8 cellular contexts compared by ENCODE assay signal in genomic region chr10:101569838-101570763, GRCh38. TPM values are rescaled to one million over a fixed set of nuclear protein-coding genes. Genes with fewer than 3 reads are reported as not detected.
DNase-seq lines count a peak whose midpoint lies in the region; ATAC-seq and TF ChIP-seq lines count a peak whose summit lies in the region.

No MANE protein-coding gene starts in this region.

- H3K4me3 Mint-ChIP-seq in H9 (peak overlapping the region; percentile 68 to 83), immature natural killer cell (peak overlapping the region; percentile 53 to 75 (median 59))

- no peaks in the 10 kb centered on the region; a peak in 1 of 7 replicates for H3K36me3 Mint-ChIP-seq in H9 (ENCODE audit: insufficient read depth in 1 of 3, low read depth in 3 of 3)
- H3K36me3 Mint-ChIP-seq in immature natural killer cell: peaks cover 0 to 3% (median 0%) of the 10 kb centered on the region in 3 donors

- H2BK120ac ChIP-seq in H9 (ENCODE audit: low read depth, low read length, poor library complexity, severe bottlenecking): no peak overlapping the region

- H3K23ac ChIP-seq in H9 (ENCODE audit: insufficient read length, low read depth, low read length): no peak overlapping the region

- H3K9ac ChIP-seq in H9 (ENCODE audit: extremely low read depth, insufficient read length, low read length): no peak overlapping the region

- no peak overlapping the region for H2AK5ac ChIP-seq in H9 (ENCODE audit: insufficient read length, low read length)

- H4K5ac ChIP-seq in H9 (ENCODE audit: insufficient read length, low read depth, low read length): no peak overlapping the region

- no peak overlapping the region for H3K27ac Mint-ChIP-seq in H9
- H3K27ac Mint-ChIP-seq in immature natural killer cell: no peak overlapping the region

- H3K36me3 ChIP-seq in breast epithelium: no peaks in the 10 kb centered on the region

- no peak overlapping the region for H4K91ac ChIP-seq in H9 (ENCODE audit: insufficient read length, low read depth, low read length)

- H4K8ac ChIP-seq in H9 (replicated peaks; ENCODE audit: insufficient read length, low read depth, low read length): no peak overlapping the region

- peak overlapping the region; percentile 82 for H3K4me2 ChIP-seq in H9 (ENCODE audit: insufficient read depth, insufficient read length, low read length)

- H2BK20ac ChIP-seq in H9 (ENCODE audit: low read depth, low read length, poor library complexity, severe bottlenecking): no peak overlapping the region

- no peak overlapping the region for H3K18ac ChIP-seq in H9 (ENCODE audit: insufficient read length, low read depth, low read length)

- TF ChIP-seq CTCF in H9 (conservative IDR thresholded peaks at IDR 0.05) (peak; percentile 98), NB4 (IDR thresholded peaks at IDR 0.05; ENCODE audit: low read depth, low read length) (peak; percentile 45), VCaP (conservative IDR thresholded peaks at IDR 0.05) (peak; percentile 86), breast epithelium (IDR thresholded peaks at IDR 0.05) (peak in 2 of 3 donors; percentile 56 to 71)

- WGBS in H9 (ENCODE audit: extremely low coverage, insufficient read length, low lambda C conversion rate): no CpG with 5 or more reads among the region's 61 CpGs

- no peaks in the 10 kb centered on the region for H4K20me1 ChIP-seq in H9 (ENCODE audit: control insufficient read depth, insufficient read depth, insufficient read length)

- H3K14ac ChIP-seq in H9 (ENCODE audit: insufficient read depth, low read length): no peak overlapping the region

- no peak overlapping the region for H2AFZ ChIP-seq in H9 (ENCODE audit: low read length)

- H2BK5ac ChIP-seq in H9 (ENCODE audit: insufficient read length, low read length): no peak overlapping the region

- H3K23me2 ChIP-seq in H9 (ENCODE audit: insufficient read length, low read depth, low read length, poor library complexity, severe bottlenecking): peaks cover 16% of the 10 kb centered on the region

- H3K27me3 ChIP-seq in H9 (ENCODE audit: insufficient read depth, low read length) (peaks cover 14% of the 10 kb centered on the region; the same call in 1 of the 2 replicates), breast epithelium (peaks cover 0 to 44% of the 10 kb centered on the region in 2 donors)

- no peak for TF ChIP-seq POLR2A in NB4 (IDR thresholded peaks at IDR 0.05; ENCODE audit: extremely low read depth, insufficient read length)
- TF ChIP-seq POLR2A in breast epithelium (IDR thresholded peaks at IDR 0.05): no peak

- H3K9me3 Mint-ChIP-seq in H9: no peaks in the 10 kb centered on the region; a peak in 2 of 5 replicates
- no peaks in the 10 kb centered on the region for H3K9me3 Mint-ChIP-seq in immature natural killer cell

- H3K4me3 ChIP-seq in NB4 (ENCODE audit: low read depth, low read length) (peak overlapping the region; percentile 30), breast epithelium (peak overlapping the region; percentile 33 to 82 (median 53))

- H3K79me2 ChIP-seq in H9 (ENCODE audit: insufficient read depth, low read length): no peaks in the 10 kb centered on the region

- no peak overlapping the region for H2BK15ac ChIP-seq in H9 (ENCODE audit: low read depth, low read length)

- no peak overlapping the region for H3K56ac ChIP-seq in H9 (ENCODE audit: insufficient read length, low read depth, low read length)

- H3K27ac ChIP-seq in H9 (ENCODE audit: insufficient read length, low read depth, low read length): no peak overlapping the region
- peak overlapping the region; percentile 45; the same call in 1 of the 2 replicates for H3K27ac ChIP-seq in VCaP
- H3K27ac ChIP-seq in breast epithelium: no peak overlapping the region

- H3K9me3 ChIP-seq in H9 (ENCODE audit: control insufficient read depth, low read depth, low read length): no peaks in the 10 kb centered on the region
- peaks cover 11 to 15% of the 10 kb centered on the region in 2 donors for H3K9me3 ChIP-seq in breast epithelium

- no peak for ATAC-seq in GM18870 (IDR thresholded peaks at IDR 0.05; ENCODE audit: unreplicated experiment)

- intact Hi-C loops in breast epithelium (cut with DNase I; ENCODE audit: low total_unique reads): loop anchor here (10.0 kb wide), 1 partner anchor 355 kb away; no protein-coding TSS in a partner anchor

- H3K79me1 ChIP-seq in H9 (ENCODE audit: insufficient read depth, low read depth, low read length, poor library complexity, severe bottlenecking): no peaks in the 10 kb centered on the region

- H3K4me1 Mint-ChIP-seq in H9 (peaks cover 34 to 42% of the 10 kb centered on the region in 2 experiments), immature natural killer cell (peaks cover 9 to 12% of the 10 kb centered on the region in 2 donors)

- no peak overlapping the region for H3T11ph ChIP-seq in H9 (ENCODE audit: low read length)

- H3K4me1 ChIP-seq in H9 (ENCODE audit: insufficient read depth, low read length): no peaks in the 10 kb centered on the region
- peaks cover 7 to 11% of the 10 kb centered on the region in 2 donors for H3K4me1 ChIP-seq in breast epithelium

- H2BK12ac ChIP-seq in H9 (ENCODE audit: insufficient read length, low read depth, low read length): no peak overlapping the region

- H3K27me3 Mint-ChIP-seq in H9 (ENCODE audit: low read depth): peaks cover 82% of the 10 kb centered on the region
- H3K27me3 Mint-ChIP-seq in immature natural killer cell (ENCODE audit: low read depth in 3 of 3): peaks cover 10 to 26% (median 15%) of the 10 kb centered on the region in 3 donors

- no peak overlapping the region for H3K4ac ChIP-seq in H9 (ENCODE audit: low read depth, low read length)

- DNase-seq in ELR (ENCODE audit: low read depth) (peak; percentile 79), H9 (peak; percentile 79), NB4 (ENCODE audit: low read depth) (peak; percentile 76), breast epithelium (ENCODE audit: low spot score in 2 of 2) (peak; percentile 57 to 71), immature natural killer cell (peak; percentile 77 to 82 (median 77)), smooth muscle cell of the brain vasculature (ENCODE audit: low read depth, low spot score) (peak; percentile 18)

RNA-seq across cellular contexts. Expression of gene POLL, which starts 18.0 kb away (rescaled TPM):
- total RNA-seq in H9 (2021) (30.4 and 30.8 TPM in 2 replicates), breast epithelium (10 to 100 TPM; 19.5 to 31.6 (median 20.3) TPM)
- 10 to 100 TPM; 11.7 to 15.5 (median 12.2) TPM for polyA plus RNA-seq in immature natural killer cell

RNA-seq across cellular contexts. Expression of gene DPCD, which starts 18.0 kb away (rescaled TPM):
- total RNA-seq in H9 (2021): 20.7 and 21.8 TPM in 2 replicates
- total RNA-seq in breast epithelium: 10 to 100 TPM; 17.0 to 25.9 (median 24.7) TPM
- 1 to 10 TPM in 2 of 3 donors, not detected in 1; 2.1 to 2.8 TPM for polyA plus RNA-seq in immature natural killer cell

Comparison
In these comparisons a context has a peak if more than half of its experiments do, and no peak if none do; other contexts are left out.
1. DNase-seq: peak in every context shown above with its lines; median percentile 79 in ELR; 79 in H9; 77 in immature natural killer cell; 76 in NB4; 64 in breast epithelium; 18 in smooth muscle cell of the brain vasculature.
2. CTCF ChIP-seq: peak in every context shown above with its lines; median percentile 98 in H9; 86 in VCaP; 64 in breast epithelium; 45 in NB4.